Comparison of ENCODE assay signal across 31 cellular contexts in the genomic region with DNA sequence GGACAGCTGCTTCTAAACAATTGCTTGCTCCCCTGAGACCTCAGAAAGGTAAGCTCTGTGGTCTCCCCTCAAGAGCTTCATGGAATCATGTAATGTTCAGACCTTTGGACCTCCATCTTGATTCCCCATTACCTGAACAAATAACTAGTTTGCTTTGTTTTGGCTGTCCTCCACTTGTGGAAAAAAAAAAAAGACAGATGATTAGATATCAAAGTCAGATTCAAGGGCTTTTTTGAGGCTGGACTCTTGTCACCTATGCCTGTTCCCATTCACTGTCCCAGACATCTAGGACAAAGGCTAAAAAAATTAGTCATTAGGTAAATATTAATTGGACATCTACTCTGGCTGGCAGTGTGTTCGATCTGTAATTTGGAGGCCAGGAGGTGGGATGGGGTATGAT. TPM values are rescaled to one million over a fixed set of nuclear protein-coding genes. Genes with fewer than 3 reads are reported as not detected.
"Had no signal": no experiment of that assay in that cellular context is flagged by ENCODE, and none has a peak within 500 bp of the region (broad histone marks: within the 10 kb centered on the region; RNA-seq: fewer than 3 reads in every experiment).

No MANE protein-coding gene starts in this region.

- ATAC-seq: activated CD4-positive, CD25-positive, alpha-beta regulatory T cell treated with anti-CD3 and anti-CD28 coated beads, Interleukin-2, amount 50 U/mL, for 24 hours; activated CD8-positive, alpha-beta T cell treated with anti-CD3 and anti-CD28 coated beads for 36 hours; activated T-cell treated with anti-CD3 and anti-CD28 coated beads, Interleukin-2, amount 50 U/mL, for 4 hours; activated T-helper 17 cell treated with anti-CD3 and anti-CD28 coated beads, Interleukin-2, amount 50 U/mL, for 72 hours; T-helper 17 cell had no signal

- H3K9me3 Mint-ChIP-seq: activated B cell treated with CpG ODN at 0.5 μM for 24 hours; activated CD8-positive, alpha-beta T cell treated with anti-CD3 and anti-CD28 coated beads for 36 hours; activated T-cell treated with anti-CD3 and anti-CD28 coated beads, Interleukin-2, amount 50 U/mL, for 4 hours; activated T-helper 17 cell treated with anti-CD3 and anti-CD28 coated beads, Interleukin-2, amount 50 U/mL, for 72 hours; central memory CD8-positive, alpha-beta T cell; dendritic cell treated with granulocyte-macrophage colony-stimulating factor and Interleukin-4, amounts not matched to agents 40 ng/mL and 50 ng/mL, for 4 days; T-helper 2 cell treated with Interferon-gamma antibody and Interleukin-4, amounts not matched to agents 5 μg/mL and 100 μg/mL, for 36 hours had no signal

- H3K27me3 ChIP-seq: ascending aorta, brain microvascular endothelial cell had no signal

- H3K36me3 ChIP-seq: ascending aorta, brain microvascular endothelial cell, WERI-Rb-1 had no signal

- H3K4me3 Mint-ChIP-seq: activated B cell treated with CpG ODN at 0.5 μM for 24 hours; activated CD8-positive, alpha-beta T cell treated with anti-CD3 and anti-CD28 coated beads for 36 hours; activated naive CD8-positive, alpha-beta T cell; activated T-cell treated with anti-CD3 and anti-CD28 coated beads, Interleukin-2, amount 50 U/mL, for 4 hours; activated T-helper 17 cell treated with anti-CD3 and anti-CD28 coated beads, Interleukin-2, amount 50 U/mL, for 72 hours; central memory CD8-positive, alpha-beta T cell; dendritic cell treated with granulocyte-macrophage colony-stimulating factor and Interleukin-4, amounts not matched to agents 40 ng/mL and 50 ng/mL, for 4 days; endodermal cell; T-helper 17 cell; T-helper 2 cell treated with Interferon-gamma antibody and Interleukin-4, amounts not matched to agents 5 μg/mL and 100 μg/mL, for 36 hours had no signal

- FAIRE-seq: bronchial epithelial cell, frontal cortex had no signal

- DNase-seq: activated B cell treated with CpG ODN at 0.5 μM for 24 hours; activated CD4-positive, alpha-beta T cell treated with anti-CD3 and anti-CD28 coated beads for 48 hours; activated CD4-positive, alpha-beta T cell treated with anti-CD3 and anti-CD28 coated beads, Interleukin-2, amount 50 U/mL, for 1 hour; activated CD4-positive, alpha-beta T cell treated with anti-CD3 and anti-CD28 coated beads, Interleukin-2, amount 50 U/mL, for 48 hours; activated CD8-positive, alpha-beta memory T cell treated with anti-CD3 and anti-CD28 coated beads for 24 hours; activated CD8-positive, alpha-beta T cell treated with anti-CD3 and anti-CD28 coated beads for 36 hours; activated effector memory CD4-positive, alpha-beta T cell treated with Interleukin-2 at 50 U/mL for 16 hours; activated gamma-delta T cell treated with Interleukin-2 at 50 U/mL for 16 hours; activated naive CD4-positive, alpha-beta T cell treated with anti-CD3 and anti-CD28 coated beads, Interleukin-2, amount 50 U/mL, for 16 hours; activated naive CD4-positive, alpha-beta T cell treated with Interleukin-2 at 50 U/mL for 16 hours; activated T-cell treated with anti-CD3 and anti-CD28 coated beads, Interleukin-2, amount 50 U/mL, for 4 hours; brain microvascular endothelial cell; dorsolateral prefrontal cortex; effector memory CD4-positive, alpha-beta T cell; endodermal cell; foreskin fibroblast; glutamatergic neuron; T-helper 1 cell; T-helper 17 cell; T1000; WERI-Rb-1 had no signal

- H3K27me3 Mint-ChIP-seq: activated B cell treated with CpG ODN at 0.5 μM for 24 hours; activated CD8-positive, alpha-beta T cell treated with anti-CD3 and anti-CD28 coated beads for 36 hours; activated naive CD8-positive, alpha-beta T cell; activated T-helper 17 cell treated with anti-CD3 and anti-CD28 coated beads, Interleukin-2, amount 50 U/mL, for 72 hours; central memory CD8-positive, alpha-beta T cell; dendritic cell treated with granulocyte-macrophage colony-stimulating factor and Interleukin-4, amounts not matched to agents 40 ng/mL and 50 ng/mL, for 4 days; T-helper 17 cell had no signal

- H3K4me3 ChIP-seq: ascending aorta, coronary artery, dorsolateral prefrontal cortex had no signal

- H3K27ac Mint-ChIP-seq: activated B cell treated with CpG ODN at 0.5 μM for 24 hours; activated CD8-positive, alpha-beta T cell treated with anti-CD3 and anti-CD28 coated beads for 36 hours; activated naive CD8-positive, alpha-beta T cell; activated T-helper 17 cell treated with anti-CD3 and anti-CD28 coated beads, Interleukin-2, amount 50 U/mL, for 72 hours; endodermal cell; T-helper 17 cell; T-helper 2 cell treated with Interferon-gamma antibody and Interleukin-4, amounts not matched to agents 5 μg/mL and 100 μg/mL, for 36 hours had no signal

- H3K27ac ChIP-seq: ascending aorta, brain microvascular endothelial cell, coronary artery, dorsolateral prefrontal cortex, WERI-Rb-1 had no signal

- H3K36me3 Mint-ChIP-seq: activated naive CD8-positive, alpha-beta T cell had no signal

- H3K9me3 ChIP-seq: ascending aorta had no signal

- H3K4me1 ChIP-seq: ascending aorta had no signal

RNA-seq across cellular contexts. Expression of a gene that starts 13.3 kb away (rescaled TPM):
- total RNA-seq: activated CD8-positive, alpha-beta T cell treated with anti-CD3 and anti-CD28 coated beads for 36 hours; activated T-cell treated with anti-CD3 and anti-CD28 coated beads, Interleukin-2, amount 50 U/mL, for 4 hours; ascending aorta; bronchial epithelial cell had no signal
